Comparison of ENCODE assay signal across 1 cellular context in the genomic region with DNA sequence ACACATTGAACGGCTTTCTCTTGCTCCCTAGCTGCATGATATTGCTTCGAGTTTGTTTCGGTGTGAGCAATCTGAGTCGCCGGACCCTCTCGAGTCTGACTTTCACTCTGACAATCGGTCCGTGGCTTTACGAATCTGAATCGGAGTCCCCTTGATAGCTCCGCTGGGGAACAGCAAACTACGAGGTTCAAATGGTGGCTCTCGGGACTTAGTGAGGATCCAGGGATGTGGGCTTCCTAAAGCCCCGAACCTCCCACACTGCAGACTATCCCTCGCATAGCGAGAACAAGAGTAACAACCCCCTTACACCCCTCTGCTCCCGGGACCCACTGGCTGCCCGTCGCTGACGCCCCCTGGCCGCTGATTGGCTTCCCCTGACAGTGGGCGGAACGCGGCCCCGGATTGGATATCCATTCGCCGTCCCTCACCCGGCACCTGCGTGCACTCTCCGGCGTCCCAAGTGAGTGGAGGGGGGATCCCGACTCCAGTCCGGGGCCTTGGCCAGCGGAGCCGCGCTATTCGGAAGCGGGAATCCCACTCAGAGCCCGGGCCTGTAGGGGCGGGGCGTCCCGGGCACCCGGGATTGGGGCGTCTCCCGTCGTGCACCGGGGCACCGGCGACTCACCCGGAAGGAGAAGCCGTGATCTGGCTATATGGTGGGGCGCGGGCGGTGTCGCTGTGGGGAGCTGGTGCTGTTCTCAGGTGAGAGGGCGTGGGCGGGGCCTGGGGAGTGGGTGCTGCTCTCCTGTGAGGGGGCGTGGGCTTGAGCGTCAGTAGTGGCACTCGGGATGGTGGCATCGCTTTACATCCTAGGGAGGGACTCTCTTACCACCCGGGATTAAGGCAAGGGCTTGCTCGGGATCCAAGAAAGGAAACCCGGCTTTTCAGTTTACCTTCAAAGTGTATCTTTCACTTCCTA.
A peak's percentile ranks its signal among the peaks of the same experiment; 100 is the strongest.
TF ChIP-seq lines count a peak whose summit lies in the region.

Gene SNX11, plus strand, starts transcription at position 630 of the 919 bp plus-strand sequence. CDS start 4,278 bp downstream, outside the sequence.

TF ChIP-seq in HEK293, 187 proteins besides CTCF, POLR2A, EP300 and RAD21 (continued from another document):
- TF ChIP-seq, protein P1, sequence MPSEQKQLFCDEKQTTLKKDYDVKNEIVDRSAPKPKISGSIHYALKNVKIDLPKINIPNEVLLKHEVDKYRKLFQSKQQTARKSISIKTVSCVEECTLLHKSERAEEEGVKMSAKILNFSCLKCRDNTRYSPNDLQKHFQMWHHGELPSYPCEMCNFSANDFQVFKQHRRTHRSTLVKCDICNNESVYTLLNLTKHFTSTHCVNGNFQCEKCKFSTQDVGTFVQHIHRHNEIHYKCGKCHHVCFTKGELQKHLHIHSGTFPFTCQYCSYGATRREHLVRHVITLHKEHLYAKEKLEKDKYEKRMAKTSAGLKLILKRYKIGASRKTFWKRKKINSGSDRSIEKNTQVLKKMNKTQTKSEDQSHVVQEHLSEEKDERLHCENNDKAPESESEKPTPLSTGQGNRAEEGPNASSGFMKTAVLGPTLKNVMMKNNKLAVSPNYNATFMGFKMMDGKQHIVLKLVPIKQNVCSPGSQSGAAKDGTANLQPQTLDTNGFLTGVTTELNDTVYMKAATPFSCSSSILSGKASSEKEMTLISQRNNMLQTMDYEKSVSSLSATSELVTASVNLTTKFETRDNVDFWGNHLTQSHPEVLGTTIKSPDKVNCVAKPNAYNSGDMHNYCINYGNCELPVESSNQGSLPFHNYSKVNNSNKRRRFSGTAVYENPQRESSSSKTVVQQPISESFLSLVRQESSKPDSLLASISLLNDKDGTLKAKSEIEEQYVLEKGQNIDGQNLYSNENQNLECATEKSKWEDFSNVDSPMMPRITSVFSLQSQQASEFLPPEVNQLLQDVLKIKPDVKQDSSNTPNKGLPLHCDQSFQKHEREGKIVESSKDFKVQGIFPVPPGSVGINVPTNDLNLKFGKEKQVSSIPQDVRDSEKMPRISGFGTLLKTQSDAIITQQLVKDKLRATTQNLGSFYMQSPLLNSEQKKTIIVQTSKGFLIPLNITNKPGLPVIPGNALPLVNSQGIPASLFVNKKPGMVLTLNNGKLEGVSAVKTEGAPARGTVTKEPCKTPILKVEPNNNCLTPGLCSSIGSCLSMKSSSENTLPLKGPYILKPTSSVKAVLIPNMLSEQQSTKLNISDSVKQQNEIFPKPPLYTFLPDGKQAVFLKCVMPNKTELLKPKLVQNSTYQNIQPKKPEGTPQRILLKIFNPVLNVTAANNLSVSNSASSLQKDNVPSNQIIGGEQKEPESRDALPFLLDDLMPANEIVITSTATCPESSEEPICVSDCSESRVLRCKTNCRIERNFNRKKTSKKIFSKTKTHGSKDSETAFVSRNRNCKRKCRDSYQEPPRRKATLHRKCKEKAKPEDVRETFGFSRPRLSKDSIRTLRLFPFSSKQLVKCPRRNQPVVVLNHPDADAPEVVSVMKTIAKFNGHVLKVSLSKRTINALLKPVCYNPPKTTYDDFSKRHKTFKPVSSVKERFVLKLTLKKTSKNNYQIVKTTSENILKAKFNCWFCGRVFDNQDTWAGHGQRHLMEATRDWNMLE (tag by site-specific recombination; conservative IDR thresholded peaks at IDR 0.05; ENCODE audit: low read depth), result peak; percentile 85
- TF ChIP-seq SP3 (tag by site-specific recombination; IDR thresholded peaks at IDR 0.05), result peak; percentile 96
- TF ChIP-seq ZNF501 (tag by site-specific recombination; IDR thresholded peaks at IDR 0.05), result peak; percentile 46; the same call in 1 of the 2 replicates
- TF ChIP-seq HIC1 (tag by site-specific recombination; IDR thresholded peaks at IDR 0.05), result peak; percentile 56; the same call in 1 of the 2 replicates
- TF ChIP-seq ZNF184 (tag by site-specific recombination; IDR thresholded peaks at IDR 0.05), result no peak
- peak; percentile 95 for TF ChIP-seq ZFP69B (tag by site-specific recombination; IDR thresholded peaks at IDR 0.05)
- TF ChIP-seq ZBTB20 (tag by site-specific recombination; IDR thresholded peaks at IDR 0.05), result peak; percentile 100
- TF ChIP-seq SP2 (tag by site-specific recombination; IDR thresholded peaks at IDR 0.05), result peak; percentile 97
- TF ChIP-seq PRDM10 (tag by site-specific recombination; IDR thresholded peaks at IDR 0.05), result peak; percentile 97
- peak; percentile 66; the same call in 1 of the 2 replicates for TF ChIP-seq KLF10 (tag by site-specific recombination; IDR thresholded peaks at IDR 0.05)
- TF ChIP-seq ZFHX2 (tag by site-specific recombination; conservative IDR thresholded peaks at IDR 0.05), result peak; percentile 97
- no peak for TF ChIP-seq HOXC10 (CRISPR knock-in tag; IDR thresholded peaks at IDR 0.05)
- TF ChIP-seq KLF9 (tag by site-specific recombination; IDR thresholded peaks at IDR 0.05; ENCODE audit: low read depth), result peak; percentile 95
- TF ChIP-seq, protein P2, sequence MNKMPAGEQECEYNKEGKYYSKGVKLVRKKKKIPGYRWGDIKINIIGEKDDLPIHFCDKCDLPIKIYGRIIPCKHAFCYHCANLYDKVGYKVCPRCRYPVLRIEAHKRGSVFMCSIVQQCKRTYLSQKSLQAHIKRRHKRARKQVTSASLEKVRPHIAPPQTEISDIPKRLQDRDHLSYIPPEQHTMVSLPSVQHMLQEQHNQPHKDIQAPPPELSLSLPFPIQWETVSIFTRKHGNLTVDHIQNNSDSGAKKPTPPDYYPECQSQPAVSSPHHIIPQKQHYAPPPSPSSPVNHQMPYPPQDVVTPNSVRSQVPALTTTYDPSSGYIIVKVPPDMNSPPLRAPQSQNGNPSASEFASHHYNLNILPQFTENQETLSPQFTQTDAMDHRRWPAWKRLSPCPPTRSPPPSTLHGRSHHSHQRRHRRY (tag by site-specific recombination; IDR thresholded peaks at IDR 0.05), result no peak
- TF ChIP-seq ZNF449 (tag by site-specific recombination; IDR thresholded peaks at IDR 0.05), result peak; percentile 83
- TF ChIP-seq, protein P3, sequence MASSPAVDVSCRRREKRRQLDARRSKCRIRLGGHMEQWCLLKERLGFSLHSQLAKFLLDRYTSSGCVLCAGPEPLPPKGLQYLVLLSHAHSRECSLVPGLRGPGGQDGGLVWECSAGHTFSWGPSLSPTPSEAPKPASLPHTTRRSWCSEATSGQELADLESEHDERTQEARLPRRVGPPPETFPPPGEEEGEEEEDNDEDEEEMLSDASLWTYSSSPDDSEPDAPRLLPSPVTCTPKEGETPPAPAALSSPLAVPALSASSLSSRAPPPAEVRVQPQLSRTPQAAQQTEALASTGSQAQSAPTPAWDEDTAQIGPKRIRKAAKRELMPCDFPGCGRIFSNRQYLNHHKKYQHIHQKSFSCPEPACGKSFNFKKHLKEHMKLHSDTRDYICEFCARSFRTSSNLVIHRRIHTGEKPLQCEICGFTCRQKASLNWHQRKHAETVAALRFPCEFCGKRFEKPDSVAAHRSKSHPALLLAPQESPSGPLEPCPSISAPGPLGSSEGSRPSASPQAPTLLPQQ (tag by site-specific recombination; IDR thresholded peaks at IDR 0.05), result peak; percentile 94
- peak; percentile 18; the same call in 1 of the 2 replicates for TF ChIP-seq WT1 (tag by site-specific recombination; IDR thresholded peaks at IDR 0.05)
- TF ChIP-seq, protein P4, sequence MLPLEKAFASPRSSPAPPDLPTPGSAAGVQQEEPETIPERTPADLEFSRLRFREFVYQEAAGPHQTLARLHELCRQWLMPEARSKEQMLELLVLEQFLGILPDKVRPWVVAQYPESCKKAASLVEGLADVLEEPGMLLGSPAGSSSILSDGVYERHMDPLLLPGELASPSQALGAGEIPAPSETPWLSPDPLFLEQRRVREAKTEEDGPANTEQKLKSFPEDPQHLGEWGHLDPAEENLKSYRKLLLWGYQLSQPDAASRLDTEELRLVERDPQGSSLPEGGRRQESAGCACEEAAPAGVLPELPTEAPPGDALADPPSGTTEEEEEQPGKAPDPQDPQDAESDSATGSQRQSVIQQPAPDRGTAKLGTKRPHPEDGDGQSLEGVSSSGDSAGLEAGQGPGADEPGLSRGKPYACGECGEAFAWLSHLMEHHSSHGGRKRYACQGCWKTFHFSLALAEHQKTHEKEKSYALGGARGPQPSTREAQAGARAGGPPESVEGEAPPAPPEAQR (tag by site-specific recombination; IDR thresholded peaks at IDR 0.05), result no peak
- no peak for TF ChIP-seq ZNF302 (tag by site-specific recombination; IDR thresholded peaks at IDR 0.05; ENCODE audit: low read depth)
